Comparison of ENCODE assay signal across 13 cellular contexts in the genomic region with DNA sequence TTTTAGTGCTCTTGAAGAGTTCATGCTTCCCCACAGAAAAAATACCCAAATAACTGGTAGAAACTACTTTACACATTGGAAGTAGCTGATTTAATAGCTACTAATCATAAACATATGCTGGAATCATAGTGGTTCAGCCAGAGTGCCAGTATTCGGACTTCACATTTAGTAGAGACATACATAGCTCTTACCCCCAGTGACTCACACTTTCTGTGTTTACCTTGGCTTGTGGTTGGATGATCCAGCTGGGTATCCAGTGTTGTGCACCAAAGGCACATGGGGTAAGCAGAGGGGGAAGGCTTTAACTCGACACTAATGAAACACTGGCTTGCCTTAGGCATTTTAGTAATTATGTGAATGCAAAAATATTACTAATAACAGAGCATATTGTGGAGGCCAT. TPM values are rescaled to one million over a fixed set of nuclear protein-coding genes. Genes with fewer than 3 reads are reported as not detected.
A peak's percentile ranks its signal among the peaks of the same experiment; 100 is the strongest.
DNase-seq lines count a peak whose midpoint lies in the region; ATAC-seq and TF ChIP-seq lines count a peak whose summit lies in the region.
"Had no signal": no experiment of that assay in that cellular context is flagged by ENCODE, and none has a peak within 500 bp of the region (broad histone marks: within the 10 kb centered on the region; RNA-seq: fewer than 3 reads in every experiment).

No MANE protein-coding gene starts in this region.

- H3K4me3 ChIP-seq in epithelial cell of proximal tubule (ENCODE audit: low read depth, low read length) (no peak overlapping the region), gastrocnemius medialis (peak overlapping the region in 3 of 4 donors; percentile 7 to 15 (median 15))

- H3K27me3 ChIP-seq in gastrocnemius medialis, result no peaks in the 10 kb centered on the region

- H3K9me3 Mint-ChIP-seq in activated naive CD4-positive, alpha-beta T cell treated with anti-CD3 and anti-CD28 coated beads, Interleukin-2, amount 10 ng/mL, durations not matched to agents 7 days and 5 days, result peaks cover 2% of the 10 kb centered on the region

- no peak overlapping the region for H3K4me3 Mint-ChIP-seq in activated naive CD4-positive, alpha-beta T cell treated with anti-CD3 and anti-CD28 coated beads, Interleukin-2, amount 10 ng/mL, durations not matched to agents 7 days and 5 days
- H3K4me3 Mint-ChIP-seq: activated naive CD8-positive, alpha-beta T cell treated with anti-CD3 and anti-CD28 coated beads for 36 hours had no signal

- H3K4me1 Mint-ChIP-seq in activated naive CD4-positive, alpha-beta T cell treated with anti-CD3 and anti-CD28 coated beads, Interleukin-2, amount 10 ng/mL, durations not matched to agents 7 days and 5 days, result no peaks in the 10 kb centered on the region
- H3K4me1 Mint-ChIP-seq: activated naive CD8-positive, alpha-beta T cell treated with anti-CD3 and anti-CD28 coated beads for 36 hours had no signal

- H3K36me3 Mint-ChIP-seq in activated naive CD4-positive, alpha-beta T cell treated with anti-CD3 and anti-CD28 coated beads, Interleukin-2, amount 10 ng/mL, durations not matched to agents 7 days and 5 days, result no peaks in the 10 kb centered on the region
- H3K36me3 Mint-ChIP-seq: activated naive CD8-positive, alpha-beta T cell treated with anti-CD3 and anti-CD28 coated beads for 36 hours had no signal

- in situ Hi-C loops in gastrocnemius medialis (cut with MboI; ENCODE audit: low sequenced_read_pairs in 4 of 4) (no loop called here), KBM-7 (cut with MboI; ENCODE audit: low pct_unique_long_range_greater_than_20kb, low sequenced_read_pairs) (no loop called here)

- TF ChIP-seq POLR2A in gastrocnemius medialis (IDR thresholded peaks at IDR 0.05), result no peak

- peaks cover 14 to 63% of the 10 kb centered on the region in 2 donors for H3K4me1 ChIP-seq in gastrocnemius medialis

- TF ChIP-seq CTCF in epithelial cell of proximal tubule (conservative IDR thresholded peaks at IDR 0.05; ENCODE audit: low read depth, low read length), result no peak
- TF ChIP-seq CTCF in gastrocnemius medialis (IDR thresholded peaks at IDR 0.05 in 4 of 5, conservative IDR thresholded peaks at IDR 0.05 in 1 of 5), result no peak

- ATAC-seq in gastrocnemius medialis, result peak; percentile 88 to 90

- H3K36me3 ChIP-seq in gastrocnemius medialis, result no peaks in the 10 kb centered on the region

- DNase-seq in GM04504 (ENCODE audit: low read depth) (peak; percentile 69), RPMI7951 (ENCODE audit: low read depth) (peak; percentile 63), epithelial cell of proximal tubule (ENCODE audit: low read depth) (peak; percentile 36), gastrocnemius medialis (peak; percentile 54 to 67), NCI-H748 (lab: John Stamatoyannopoulos, UW; ENCODE audit: unreplicated experiment) (no peak), KBM-7 (no peak), HuH-7 (ENCODE audit: low spot score) (no peak)
- DNase-seq in activated naive CD4-positive, alpha-beta T cell treated with anti-CD3 and anti-CD28 coated beads, Interleukin-2, amount 10 ng/mL, durations not matched to agents 7 days and 5 days, result no peak
- DNase-seq: activated CD4-positive, alpha-beta T cell treated with anti-CD3 and anti-CD28 coated beads, Interleukin-2, amount 50 U/mL, for 1 hour; activated naive CD8-positive, alpha-beta T cell treated with anti-CD3 and anti-CD28 coated beads for 36 hours; GOT3; NCI-H1436 treated with DMSO at 0.1 percent for 48 hours had no signal

- no peak overlapping the region for H3K27ac Mint-ChIP-seq in activated naive CD4-positive, alpha-beta T cell treated with anti-CD3 and anti-CD28 coated beads, Interleukin-2, amount 10 ng/mL, durations not matched to agents 7 days and 5 days
- H3K27ac Mint-ChIP-seq: activated naive CD8-positive, alpha-beta T cell treated with anti-CD3 and anti-CD28 coated beads for 36 hours had no signal

- no peaks in the 10 kb centered on the region for H3K27me3 Mint-ChIP-seq in activated naive CD4-positive, alpha-beta T cell treated with anti-CD3 and anti-CD28 coated beads, Interleukin-2, amount 10 ng/mL, durations not matched to agents 7 days and 5 days
- H3K27me3 Mint-ChIP-seq: activated naive CD8-positive, alpha-beta T cell treated with anti-CD3 and anti-CD28 coated beads for 36 hours had no signal

- H3K9me3 ChIP-seq in gastrocnemius medialis, result no peaks in the 10 kb centered on the region

- intact Hi-C loops in gastrocnemius medialis (cut with DNase I; ENCODE audit: low total_unique reads), result loop anchor here (2.0 to 10.0 kb wide), 3 partner anchors 15 to 1867 kb away; a partner anchor contains a TSS

- CTCF ChIA-PET in activated naive CD4-positive, alpha-beta T cell treated with anti-CD3 and anti-CD28 coated beads, Interleukin-2, amount 10 ng/mL, durations not matched to agents 7 days and 5 days (lab: Charles Lee), result no interaction called here

- peak overlapping the region; percentile 79 to 90 (median 84) for H3K27ac ChIP-seq in gastrocnemius medialis

RNA-seq across cellular contexts. Expression of a gene that starts 18.1 kb away (rescaled TPM):
- total RNA-seq in RPMI7951 (2014; rRNA removed; shearing (Covaris generic)), result 0.24 and 0.29 TPM in 2 replicates
- total RNA-seq in epithelial cell of proximal tubule (2.2 and 2.3 TPM in 2 replicates), gastrocnemius medialis (10 to 100 TPM in 1 of 4 donors, 1 to 10 TPM in 3; 4.6 to 17.9 (median 6.2) TPM)
- total RNA-seq: activated naive CD8-positive, alpha-beta T cell treated with anti-CD3 and anti-CD28 coated beads for 36 hours; mononuclear cell had no signal

Comparison
In these comparisons a context has a peak if more than half of its experiments do, and no peak if none do; other contexts are left out.
1. DNase-seq: peak in GM04504 (single experiment), RPMI7951 (single experiment), epithelial cell of proximal tubule (single experiment) and gastrocnemius medialis (2 of 2); none in NCI-H748 (single experiment), activated naive CD4-positive, alpha-beta T cell treated with anti-CD3 and anti-CD28 coated beads, Interleukin-2, amount 10 ng/mL, durations not matched to agents 7 days and 5 days (single experiment), KBM-7 (single experiment) and HuH-7 (single experiment).